ENCODE assay signal across 12 cellular contexts in genomic region chrX:51851507-51852085, GRCh38. TPM values are rescaled to one million over a fixed set of nuclear protein-coding genes. Genes with fewer than 3 reads are reported as not detected.
DNase-seq lines count a peak whose midpoint lies in the region; ATAC-seq, FAIRE-seq and TF ChIP-seq lines count a peak whose summit lies in the region.
"Had no signal": no experiment of that assay in that cellular context is flagged by ENCODE, and none has a peak within 500 bp of the region (broad histone marks: within the 10 kb centered on the region; RNA-seq: fewer than 3 reads in every experiment).

No MANE protein-coding gene starts in this region.

- TF ChIP-seq CTCF in bronchial epithelial cell (IDR thresholded peaks at IDR 0.05; ENCODE audit: insufficient read depth, low read length, severe bottlenecking), result no peak

- no peaks in the 10 kb centered on the region for H3K27me3 ChIP-seq in bronchial epithelial cell (ENCODE audit: control insufficient read depth, insufficient read depth, low read length)
- H3K27me3 ChIP-seq: SJCRH30, vagina had no signal

- DNase-seq in bronchial epithelial cell (ENCODE audit: low read depth) (peak; percentile 26), NCI-H1092 treated with DMSO at 0.1 percent for 48 hours (lab: John Stamatoyannopoulos, UW) (no peak), NCI-H524 (lab: John Stamatoyannopoulos, UW) (no peak), activated gamma-delta T cell treated with Interleukin-2 at 50 U/mL for 16 hours (no peak), COLO668 (lab: John Stamatoyannopoulos, UW; ENCODE audit: unreplicated experiment) (no peak)
- DNase-seq: activated T-cell treated with anti-CD3 and anti-CD28 coated beads, Interleukin-2, amount 50 U/mL, for 4 hours; DMS79; SJCRH30 had no signal

- no peak overlapping the region for H3K4me3 ChIP-seq in bronchial epithelial cell (ENCODE audit: low read depth, low read length)
- H3K4me3 ChIP-seq: SJCRH30, vagina had no signal

- ATAC-seq in GM18502 (IDR thresholded peaks at IDR 0.05; ENCODE audit: poor library complexity, unreplicated experiment) (peak; percentile 93), GM21360 (IDR thresholded peaks at IDR 0.05; ENCODE audit: unreplicated experiment) (peak; percentile 79), HG03432 (IDR thresholded peaks at IDR 0.05; ENCODE audit: unreplicated experiment) (peak; percentile 86)

- FAIRE-seq in bronchial epithelial cell (lab: Jason Lieb, UNC), result no peak

- no peaks in the 10 kb centered on the region for H3K36me3 ChIP-seq in bronchial epithelial cell (ENCODE audit: control insufficient read depth, insufficient read depth, low read length)
- H3K36me3 ChIP-seq: SJCRH30, vagina had no signal

RNA-seq across cellular contexts. Expression of gene MAGED1, which starts 41.8 kb away (rescaled TPM):
- 10.2 and 11.6 TPM in 2 replicates for total RNA-seq in bronchial epithelial cell
